In genomic region chr7:99500637-99501009, GRCh38 we compare ENCODE assay signal across 8 cellular contexts. TPM values are rescaled to one million over a fixed set of nuclear protein-coding genes. Genes with fewer than 3 reads are reported as not detected.
DNase-seq lines count a peak whose midpoint lies in the region; ATAC-seq, FAIRE-seq and TF ChIP-seq lines count a peak whose summit lies in the region.

No MANE protein-coding gene starts in this region.

- peak overlapping the region; percentile 96 for H2AFZ ChIP-seq in PC-9

- no TSS peak for BruUV-seq in PC-9 (replicated peaks; lab: Mats Ljungman, UMichigan)

- peaks cover 37% of the 10 kb centered on the region for H3K4me1 ChIP-seq in CD4-positive, CD25-positive, alpha-beta regulatory T cell (ENCODE audit: control insufficient read depth, insufficient read depth, low read length, poor library complexity, severe bottlenecking)
- peaks cover 20% of the 10 kb centered on the region for H3K4me1 ChIP-seq in PC-9 (replicated peaks; ENCODE audit: insufficient read depth)
- peaks cover 37 to 38% of the 10 kb centered on the region in 2 experiments for H3K4me1 ChIP-seq in neutrophil (ENCODE audit: control insufficient read depth in 1 of 2, insufficient read depth in 1 of 2, low read depth in 1 of 2, low read length in 1 of 2)

- peak overlapping the region; percentile 97 to 100 (median 99) for H3K27ac Mint-ChIP-seq in CD4-positive, CD25-positive, alpha-beta regulatory T cell

- no peak for DNase-seq in CD4-positive, CD25-positive, alpha-beta regulatory T cell
- DNase-seq in PC-9 = no peak
- DNase-seq in epithelial cell of esophagus (ENCODE audit: low read depth) = no peak
- no peak for DNase-seq in CD1c-positive myeloid dendritic cell (ENCODE audit: extremely low spot score)
- DNase-seq in RCC 7860 (ENCODE audit: low spot score) = no peak

- no peaks in the 10 kb centered on the region for H3K27me3 ChIP-seq in CD4-positive, CD25-positive, alpha-beta regulatory T cell (ENCODE audit: control insufficient read depth, insufficient read depth, low read length)
- H3K27me3 ChIP-seq in PC-9 (ENCODE audit: insufficient read depth, low read depth) (no peaks in the 10 kb centered on the region), neutrophil (no peaks in the 10 kb centered on the region)

- peak overlapping the region; percentile 100 for H3K4me2 ChIP-seq in PC-9

- peaks cover 22% of the 10 kb centered on the region for H3K36me3 Mint-ChIP-seq in CD4-positive, CD25-positive, alpha-beta regulatory T cell

- intact Hi-C loops in PC-9 (cut with micrococcal nuclease; ENCODE audit: unreplicated experiment) = loop anchor here (1.0 kb wide), 2 partner anchors 28 to 116 kb away; partner anchors contain the start of genes ZNF789 and ZSCAN25

- H3K4me3 Mint-ChIP-seq in CD4-positive, CD25-positive, alpha-beta regulatory T cell = peak overlapping the region; percentile 96 to 100 (median 98)

- CTCF ChIA-PET in PC-9 (lab: Charles Lee) = interaction anchor here (0.7 to 1.0 kb wide), 2 partner anchors 27 to 116 kb away, joined by 3 to 4 read pairs; no protein-coding TSS in a partner anchor

- H3K9me2 ChIP-seq in PC-9 (ENCODE audit: insufficient read depth) = no peaks in the 10 kb centered on the region

- peak overlapping the region; percentile 90 for H3K4me3 ChIP-seq in CD4-positive, CD25-positive, alpha-beta regulatory T cell (ENCODE audit: low read depth, low read length)
- H3K4me3 ChIP-seq in PC-9 (peak overlapping the region; percentile 76), epithelial cell of esophagus (ENCODE audit: low read length) (peak overlapping the region; percentile 88), neutrophil (ENCODE audit: low read depth in 1 of 2, low read length in 1 of 2) (peak overlapping the region; percentile 76 to 95)

- no peak for ATAC-seq in CD4-positive, CD25-positive, alpha-beta regulatory T cell (ENCODE audit: low read depth in 2 of 2)
- ATAC-seq in HG03280 (IDR thresholded peaks at IDR 0.05; ENCODE audit: unreplicated experiment) = no peak
- ATAC-seq in HG03460 (IDR thresholded peaks at IDR 0.05; ENCODE audit: unreplicated experiment) = no peak

- peaks cover 7 to 52% (median 27%) of the 10 kb centered on the region in 4 donors for H3K4me1 Mint-ChIP-seq in CD4-positive, CD25-positive, alpha-beta regulatory T cell

- peaks cover 0 to 2% (median 0%) of the 10 kb centered on the region in 7 donors for H3K9me3 Mint-ChIP-seq in CD4-positive, CD25-positive, alpha-beta regulatory T cell

- peaks cover 55% of the 10 kb centered on the region for H3K79me2 ChIP-seq in PC-9 (ENCODE audit: low read depth)

- H3K27me3 Mint-ChIP-seq in CD4-positive, CD25-positive, alpha-beta regulatory T cell = no peaks in the 10 kb centered on the region

- no peaks in the 10 kb centered on the region for H3K9me3 ChIP-seq in CD4-positive, CD25-positive, alpha-beta regulatory T cell (ENCODE audit: control insufficient read depth in 2 of 2, low read length in 2 of 2)
- H3K9me3 ChIP-seq in PC-9 (ENCODE audit: insufficient read depth, low read depth) (peaks cover 4% of the 10 kb centered on the region; the same call in 1 of the 2 replicates), neutrophil (no peaks in the 10 kb centered on the region)

- H3K27ac ChIP-seq in CD4-positive, CD25-positive, alpha-beta regulatory T cell (ENCODE audit: insufficient read depth, low read length, poor library complexity, severe bottlenecking) = peak overlapping the region; percentile 98
- H3K27ac ChIP-seq in PC-9 (no peak overlapping the region), neutrophil (peak overlapping the region; percentile 92)

- peaks cover 14% of the 10 kb centered on the region for H4K20me1 ChIP-seq in PC-9 (ENCODE audit: insufficient read depth)

- POLR2A ChIA-PET in PC-9 (lab: Charles Lee; ENCODE audit: unreplicated experiment) = interaction anchor here (0.6 kb wide), 1 partner anchor 27 kb away, joined by 3 read pairs; no protein-coding TSS in a partner anchor

- H3K36me3 ChIP-seq in CD4-positive, CD25-positive, alpha-beta regulatory T cell (ENCODE audit: control insufficient read depth, insufficient read depth, low read length) = peaks cover 26% of the 10 kb centered on the region
- peaks cover 4% of the 10 kb centered on the region for H3K36me3 ChIP-seq in PC-9 (ENCODE audit: low read depth)
- peaks cover 30% of the 10 kb centered on the region for H3K36me3 ChIP-seq in neutrophil

- no peak for FAIRE-seq in RCC 7860 (lab: Jason Lieb, UNC)

- no peak for TF ChIP-seq CTCF in PC-9 (conservative IDR thresholded peaks at IDR 0.05)
- no peak for TF ChIP-seq CTCF in epithelial cell of esophagus (IDR thresholded peaks at IDR 0.05; ENCODE audit: insufficient read depth, low read depth, low read length, missing control alignments)
- TF ChIP-seq CTCF in neutrophil (IDR thresholded peaks at IDR 0.05) = no peak

- 0 out of 2 replicates have a peak, but pooled peaks cover 13% of the 10 kb centered on the region for H3F3A ChIP-seq in PC-9 (ENCODE audit: insufficient read depth, low read depth)

RNA-seq across cellular contexts. Expression of gene ZNF394, which starts 0.5 kb away (rescaled TPM):
- total RNA-seq in CD4-positive, CD25-positive, alpha-beta regulatory T cell = 224 TPM
- polyA plus RNA-seq in CD4-positive, CD25-positive, alpha-beta regulatory T cell = 10 to 100 TPM; 53.9 to 72.0 (median 69.4) TPM
- 21.1 and 34.1 TPM in 2 replicates for total RNA-seq in PC-9 (2021)

RNA-seq across cellular contexts. Expression of gene ZKSCAN5, which starts 3.8 kb away (rescaled TPM):
- total RNA-seq in CD4-positive, CD25-positive, alpha-beta regulatory T cell = 5.8 TPM
- polyA plus RNA-seq in CD4-positive, CD25-positive, alpha-beta regulatory T cell = 1 to 10 TPM; 2.8 to 5.0 (median 4.2) TPM
- 10.0 and 13.2 TPM in 2 replicates for total RNA-seq in PC-9 (2021)

RNA-seq across cellular contexts. Expression of gene ZNF789, which starts 27.9 kb away (rescaled TPM):
- total RNA-seq in CD4-positive, CD25-positive, alpha-beta regulatory T cell = 15.8 TPM
- 1 to 10 TPM; 4.2 to 6.9 (median 6.2) TPM for polyA plus RNA-seq in CD4-positive, CD25-positive, alpha-beta regulatory T cell
- 30.8 and 38.8 TPM in 2 replicates for total RNA-seq in PC-9 (2021)

RNA-seq across cellular contexts. Expression of gene ATP5MF, which starts 34.7 kb away (rescaled TPM):
- total RNA-seq in CD4-positive, CD25-positive, alpha-beta regulatory T cell = 117 TPM
- polyA plus RNA-seq in CD4-positive, CD25-positive, alpha-beta regulatory T cell = 100 to 1,000 TPM; 433 to 595 (median 475) TPM
- total RNA-seq in PC-9 (2021) = 251 and 660 TPM in 2 replicates

RNA-seq across cellular contexts. Expression of gene FAM200A, which starts 51.3 kb away (rescaled TPM):
- 3.1 TPM for total RNA-seq in CD4-positive, CD25-positive, alpha-beta regulatory T cell
- 10 to 100 TPM in 1 of 4 donors, 1 to 10 TPM in 3; 3.6 to 10.8 (median 5.2) TPM for polyA plus RNA-seq in CD4-positive, CD25-positive, alpha-beta regulatory T cell
- total RNA-seq in PC-9 (2021) = 6.9 and 7.1 TPM in 2 replicates
